In genomic region chr20:49276201-49276894, GRCh38 we compare ENCODE assay signal across 8 cellular contexts. TPM values are rescaled to one million over a fixed set of nuclear protein-coding genes. Genes with fewer than 3 reads are reported as not detected.
A peak's percentile ranks its signal among the peaks of the same experiment; 100 is the strongest.
DNase-seq lines count a peak whose midpoint lies in the region; ATAC-seq and TF ChIP-seq lines count a peak whose summit lies in the region.

No MANE protein-coding gene starts in this region.

- H3K4me3 ChIP-seq in esophagus squamous epithelium = peak overlapping the region in 3 of 4 donors; percentile 86 to 97 (median 94)
- peak overlapping the region; percentile 83 for H3K4me3 ChIP-seq in parathyroid adenoma (ENCODE audit: low read depth, low read length)

- peaks cover 12 to 62% (median 16%) of the 10 kb centered on the region in 3 donors for H3K36me3 ChIP-seq in esophagus squamous epithelium
- peaks cover 12% of the 10 kb centered on the region for H3K36me3 ChIP-seq in parathyroid adenoma (ENCODE audit: control insufficient read depth, insufficient read depth, low read length)

- intact Hi-C loops in esophagus squamous epithelium (cut with DNase I) = no loop called here

- H3K4me2 ChIP-seq in parathyroid adenoma (ENCODE audit: low read length) = peak overlapping the region; percentile 75

- H3K9ac ChIP-seq in parathyroid adenoma = no peak overlapping the region

- WGBS in esophagus squamous epithelium, 2 donors = 0 to 5% methylated on average over 2 of the region's 2 CpGs

- TF ChIP-seq POLR2A in esophagus squamous epithelium (IDR thresholded peaks at IDR 0.05) = no peak

- H3K27me3 ChIP-seq in esophagus squamous epithelium (no peaks in the 10 kb centered on the region), parathyroid adenoma (ENCODE audit: control insufficient read depth, insufficient read depth, low read length) (no peaks in the 10 kb centered on the region)

- H3K27ac ChIP-seq in esophagus squamous epithelium (peak overlapping the region; percentile 75 to 99 (median 95)), parathyroid adenoma (peak overlapping the region; percentile 91)

- H3K9me3 ChIP-seq in esophagus squamous epithelium (peaks cover 0 to 16% (median 10%) of the 10 kb centered on the region in 3 donors), parathyroid adenoma (ENCODE audit: control insufficient read depth, low read length) (peaks cover 3% of the 10 kb centered on the region)

- TF ChIP-seq CTCF in esophagus squamous epithelium (IDR thresholded peaks at IDR 0.05) (no peak), parathyroid adenoma (IDR thresholded peaks at IDR 0.05) (no peak)

- peak overlapping the region; percentile 79 for H2AFZ ChIP-seq in parathyroid adenoma

- peaks cover 11 to 75% (median 34%) of the 10 kb centered on the region in 3 donors for H3K4me1 ChIP-seq in esophagus squamous epithelium
- peaks cover 13% of the 10 kb centered on the region for H3K4me1 ChIP-seq in parathyroid adenoma

- peak; percentile 48 for DNase-seq in NK-92 treated with Interleukin-12 subunit alpha and Interleukin-12 subunit beta, amount 100 ng/mL, for 24 hours (lab: John Stamatoyannopoulos, UW)
- DNase-seq in NK-92 (lab: John Stamatoyannopoulos, UW; ENCODE audit: unreplicated experiment) (no peak), NCI-H2227 treated with DMSO at 0.1 percent for 48 hours (lab: John Stamatoyannopoulos, UW) (peak; percentile 36), esophagus squamous epithelium (lab: John Stamatoyannopoulos, UW) (no peak), NCI-H187 treated with DMSO at 0.1 percent for 48 hours (lab: John Stamatoyannopoulos, UW) (no peak)
- peak; percentile 48 to 66 for DNase-seq in activated CD4-positive, alpha-beta T cell treated with anti-CD3 and anti-CD28 coated beads, Interleukin-2, amount 50 U/mL, for 48 hours

- H3K79me2 ChIP-seq in parathyroid adenoma = peaks cover 34% of the 10 kb centered on the region

- ATAC-seq in GM21619 (IDR thresholded peaks at IDR 0.05; ENCODE audit: unreplicated experiment) = no peak

RNA-seq across cellular contexts. Expression of gene ZNFX1, which starts 1.5 kb away (rescaled TPM):
- total RNA-seq in esophagus squamous epithelium = 10 to 100 TPM; 12.8 to 25.2 (median 17.9) TPM

RNA-seq across cellular contexts. Expression of gene DDX27, which starts 57.1 kb away (rescaled TPM):
- 10 to 100 TPM; 19.8 to 35.7 (median 30.8) TPM for total RNA-seq in esophagus squamous epithelium

Comparison
In these comparisons a context has a peak if more than half of its experiments do, and no peak if none do; other contexts are left out.
1. DNase-seq: peak in NK-92 treated with Interleukin-12 subunit alpha and Interleukin-12 subunit beta, amount 100 ng/mL, for 24 hours (single experiment), NCI-H2227 treated with DMSO at 0.1 percent for 48 hours (single experiment) and activated CD4-positive, alpha-beta T cell treated with anti-CD3 and anti-CD28 coated beads, Interleukin-2, amount 50 U/mL, for 48 hours (2 of 2); none in NK-92 (single experiment), esophagus squamous epithelium (single experiment) and NCI-H187 treated with DMSO at 0.1 percent for 48 hours (single experiment).